ENCODE assay signal across 14 cellular contexts in the genomic region with DNA sequence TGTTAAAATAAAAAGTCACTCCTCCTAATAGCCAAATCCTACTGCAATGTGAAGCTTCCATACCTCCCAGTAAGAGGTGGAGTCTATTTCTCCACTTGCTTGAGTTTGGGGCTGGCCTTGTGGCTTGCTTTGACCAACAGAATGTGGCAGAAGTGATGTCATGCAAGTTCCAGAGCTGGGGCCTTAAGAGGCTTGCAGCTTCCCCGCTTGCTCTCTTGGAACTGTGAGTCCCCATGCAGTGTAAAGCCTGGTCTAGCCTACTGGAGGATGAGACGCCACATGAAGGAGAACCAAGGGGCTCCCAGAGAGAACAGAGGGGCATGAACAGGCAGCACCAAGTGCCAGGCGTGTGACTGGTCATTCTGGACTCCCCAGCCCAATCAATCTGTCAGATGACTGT. TPM values are rescaled to one million over a fixed set of nuclear protein-coding genes. Genes with fewer than 3 reads are reported as not detected.
DNase-seq lines count a peak whose midpoint lies in the region; TF ChIP-seq lines count a peak whose summit lies in the region.
"Had no signal": no experiment of that assay in that cellular context is flagged by ENCODE, and none has a peak within 500 bp of the region (broad histone marks: within the 10 kb centered on the region; RNA-seq: fewer than 3 reads in every experiment).

No MANE protein-coding gene starts in this region.

- WGBS in mammary epithelial cell (ENCODE audit: low coverage, missing lambda C conversion rate): 81% methylated on average over 3 of the region's 3 CpGs

- no peaks in the 10 kb centered on the region for H3K9me3 ChIP-seq in mammary epithelial cell (replicated peaks; ENCODE audit: insufficient read depth, low read length)
- H3K9me3 ChIP-seq: body of pancreas had no signal

- BruUV-seq in mammary epithelial cell (replicated peaks; lab: Mats Ljungman, UMichigan): no TSS peak

- CTCF ChIA-PET in mammary epithelial cell (lab: Charles Lee; ENCODE audit: low non-redundant PET): no interaction called here

- dilution Hi-C loops in mammary epithelial cell (cut with HindIII; ENCODE audit: low sequenced_read_pairs): no loop called here

- H3K4me1 ChIP-seq in KMS-11 (ENCODE audit: low read depth, poor library complexity, severe bottlenecking): peaks cover 40% of the 10 kb centered on the region
- peaks cover 13% of the 10 kb centered on the region for H3K4me1 ChIP-seq in mammary epithelial cell (ENCODE audit: insufficient read depth, low read length)
- H3K4me1 ChIP-seq: body of pancreas had no signal

- H3K27ac ChIP-seq in KMS-11 (no peak overlapping the region), mammary epithelial cell (ENCODE audit: insufficient read depth, low read depth, low read length) (no peak overlapping the region)
- H3K27ac ChIP-seq: body of pancreas, epithelial cell of prostate had no signal

- intact Hi-C loops in mammary epithelial cell (cut with micrococcal nuclease): no loop called here

- H3K36me3 ChIP-seq in GM06990 (ENCODE audit: control insufficient read depth, insufficient read depth, low read length) (no peaks in the 10 kb centered on the region), KMS-11 (ENCODE audit: insufficient read depth) (no peaks in the 10 kb centered on the region), mammary epithelial cell (ENCODE audit: insufficient read depth, low read length) (no peaks in the 10 kb centered on the region)

- H3K79me2 ChIP-seq in KMS-11 (ENCODE audit: insufficient read depth, low read depth) (no peaks in the 10 kb centered on the region), mammary epithelial cell (ENCODE audit: insufficient read depth, low read length) (no peaks in the 10 kb centered on the region)

- H3K4me2 ChIP-seq in KMS-11: peak overlapping the region; percentile 54; the same call in 1 of the 2 replicates
- H3K4me2 ChIP-seq in mammary epithelial cell (ENCODE audit: insufficient read depth, low read depth, low read length): no peak overlapping the region

- in situ Hi-C loops in mammary epithelial cell (cut with MboI; ENCODE audit: low sequenced_read_pairs in 2 of 2): no loop called here

- H3K9ac ChIP-seq in KMS-11 (no peak overlapping the region), mammary epithelial cell (ENCODE audit: insufficient read depth, low read length) (no peak overlapping the region)

- no peaks in the 10 kb centered on the region; the same call in 1 of the 2 replicates for H3K27me3 ChIP-seq in GM06990 (replicated peaks; ENCODE audit: control insufficient read depth, insufficient read depth, low read length)
- no peaks in the 10 kb centered on the region for H3K27me3 ChIP-seq in KMS-11 (ENCODE audit: insufficient read depth, low read depth)
- peaks cover 2% of the 10 kb centered on the region for H3K27me3 ChIP-seq in mammary epithelial cell (ENCODE audit: insufficient read depth, low read length)
- H3K27me3 ChIP-seq: body of pancreas had no signal

- DNase-seq in GM06990 (ENCODE audit: extremely low read depth, insufficient read length) (peak; percentile 20), mammary epithelial cell (peak; percentile 38), myocyte (ENCODE audit: low read depth) (peak; percentile 30), COLO829 (ENCODE audit: low spot score) (no peak), HT-29 (ENCODE audit: low spot score) (no peak), NCI-H446 treated with DMSO at 0.1 percent for 48 hours (lab: John Stamatoyannopoulos, UW) (no peak)
- DNase-seq: activated T-cell treated with anti-CD3 and anti-CD28 coated beads, Interleukin-2, amount 50 U/mL, for 72 hours; body of pancreas; Calu3; NCI-H187 treated with DMSO at 0.1 percent for 48 hours; stimulated activated CD4-positive, alpha-beta T cell treated with anti-CD3 and anti-CD28 coated beads, Interleukin-15, amount 100 ng/mL, for 24 hours had no signal

- H4K20me1 ChIP-seq in KMS-11 (ENCODE audit: insufficient read depth) (no peaks in the 10 kb centered on the region), mammary epithelial cell (ENCODE audit: insufficient read depth, low read length) (no peaks in the 10 kb centered on the region)

- no peak for TF ChIP-seq CTCF in GM06990 (IDR thresholded peaks at IDR 0.05; ENCODE audit: insufficient read depth, low read length, poor library complexity, severe bottlenecking)
- no peak for TF ChIP-seq CTCF in KMS-11 (conservative IDR thresholded peaks at IDR 0.05; ENCODE audit: low read depth, low read length)
- TF ChIP-seq CTCF in mammary epithelial cell (conservative IDR thresholded peaks at IDR 0.05 in 1 of 2, IDR thresholded peaks at IDR 0.05 in 1 of 2; ENCODE audit: extremely low read depth in 1 of 2, insufficient read depth in 1 of 2, low read depth in 1 of 2, low read length in 2 of 2): no peak

- H2AFZ ChIP-seq in KMS-11 (ENCODE audit: low read depth) (peak overlapping the region; percentile 22; the same call in 1 of the 2 replicates), mammary epithelial cell (ENCODE audit: low read depth, low read length) (no peak overlapping the region)

- H3K4me3 ChIP-seq in GM06990 (replicated peaks; ENCODE audit: low read depth, low read length) (no peak overlapping the region), KMS-11 (IDR thresholded peaks at IDR 0.05; ENCODE audit: insufficient read depth, low read depth, low read length) (no peak overlapping the region), mammary epithelial cell (replicated peaks in 1 of 3; ENCODE audit: insufficient read depth in 1 of 3, low read depth in 2 of 3, low read length in 3 of 3) (no peak overlapping the region)
- H3K4me3 ChIP-seq: body of pancreas had no signal

RNA-seq across cellular contexts. Expression of gene OPALIN, which starts 58.6 kb away (rescaled TPM):
- not detected for total RNA-seq in mammary epithelial cell
- not detected for polyA plus RNA-seq in mammary epithelial cell
- polyA minus RNA-seq in mammary epithelial cell: not detected
- not detected in 2 replicates for total RNA-seq in myocyte
- polyA plus RNA-seq in myocyte (2012): not detected
- total RNA-seq in HT-29 (2014; rRNA removed; shearing (Covaris generic)): not detected in 2 replicates
- total RNA-seq: activated T-cell treated with anti-CD3 and anti-CD28 coated beads, Interleukin-2, amount 50 U/mL, for 72 hours; body of pancreas; Calu3; natural killer cell treated with Interleukin-12 subunit alpha and Interleukin-12 subunit beta and Interleukin-15 and Interleukin-18, amount 100 ng/mL, for 72 hours had no signal

Comparison
In these comparisons a context has a peak if more than half of its experiments do, and no peak if none do; other contexts are left out.
1. DNase-seq: peak in GM06990 (single experiment), mammary epithelial cell (single experiment) and myocyte (single experiment); none in COLO829 (single experiment), HT-29 (single experiment) and NCI-H446 treated with DMSO at 0.1 percent for 48 hours (single experiment).